In genomic region chr16:2474877-2475412, GRCh38 we compare ENCODE assay signal across 1 cellular context.
TF ChIP-seq lines count a peak whose summit lies in the region.

TSS of gene TBC1D24 (plus strand) at chr16:2475127. CDS start at chr16:2496149, 21,022 bp downstream.

TF ChIP-seq in K562, 482 proteins besides CTCF, POLR2A, EP300 and RAD21 (continued from another document and continues in another):
- TF ChIP-seq UBTF (IDR thresholded peaks at IDR 0.05; ENCODE audit: borderline replicate concordance in 1 of 2, low read depth in 2 of 2, low read length in 2 of 2) = peak in 1 of 2 experiments; percentile 7; a peak in 1 of 4 replicates
- TF ChIP-seq BHLHE40 (IDR thresholded peaks at IDR 0.05; ENCODE audit: low read length) = peak; percentile 79
- peak; percentile 71; the same call in 1 of the 2 replicates for TF ChIP-seq GABPA (tag; conservative IDR thresholded peaks at IDR 0.05; ENCODE audit: low read depth)
- no peak for TF ChIP-seq BRF2 (IDR thresholded peaks at IDR 0.05; ENCODE audit: borderline replicate concordance, insufficient read depth, insufficient read length)
- no peak for TF ChIP-seq ARID3B (CRISPR knock-in tag; IDR thresholded peaks at IDR 0.05; ENCODE audit: borderline replicate concordance)
- peak; percentile 3 for TF ChIP-seq CCNT2 (IDR thresholded peaks at IDR 0.05; ENCODE audit: borderline replicate concordance, extremely low read depth, insufficient read length, low read depth, low read length)
- TF ChIP-seq HDAC1 (IDR thresholded peaks at IDR 0.05) = no peak
- TF ChIP-seq MNT (conservative IDR thresholded peaks at IDR 0.05) = no peak; a peak in 1 of 4 replicates
- no peak for TF ChIP-seq ZSCAN29 (IDR thresholded peaks at IDR 0.05)
- TF ChIP-seq TCF3 (CRISPR knock-in tag; IDR thresholded peaks at IDR 0.05) = no peak
- no peak for TF ChIP-seq ZNF75A (CRISPR knock-in tag; IDR thresholded peaks at IDR 0.05)
- 0 out of 2 replicates have a peak, but pooled peaks have one; percentile 73 for TF ChIP-seq ZBTB7A (IDR thresholded peaks at IDR 0.05; ENCODE audit: borderline replicate concordance, control insufficient read depth, low read depth, low read length)
- no peak for TF ChIP-seq USF2 (CRISPR knock-in tag; IDR thresholded peaks at IDR 0.05)
- TF ChIP-seq SREBF1 (IDR thresholded peaks at IDR 0.05; ENCODE audit: borderline replicate concordance, low read depth, low read length) = no peak
- TF ChIP-seq ZNF121 (CRISPR knock-in tag; conservative IDR thresholded peaks at IDR 0.05) = no peak
- peak; percentile 72 for TF ChIP-seq HMGN3 (IDR thresholded peaks at IDR 0.05; ENCODE audit: borderline replicate concordance, extremely low read depth, insufficient read length, low read depth, low read length)
- TF ChIP-seq ZNF785 (CRISPR knock-in tag; IDR thresholded peaks at IDR 0.05) = no peak
- TF ChIP-seq NR2C2 (CRISPR knock-in tag; IDR thresholded peaks at IDR 0.05) = no peak
- no peak for TF ChIP-seq NR2C2 (tag; IDR thresholded peaks at IDR 0.05)
- no peak for TF ChIP-seq SRSF7 (optimal IDR thresholded peaks at IDR 0.05; ENCODE audit: low read depth, low read length)
- TF ChIP-seq SOX6 (IDR thresholded peaks at IDR 0.05) = no peak
- TF ChIP-seq CGGBP1 (CRISPR knock-in tag; IDR thresholded peaks at IDR 0.05) = no peak
- TF ChIP-seq E4F1 (CRISPR knock-in tag; IDR thresholded peaks at IDR 0.05; ENCODE audit: borderline replicate concordance) = no peak
- TF ChIP-seq MBD2 (IDR thresholded peaks at IDR 0.05; ENCODE audit: borderline replicate concordance, low read depth) = peak; percentile 29; the same call in 1 of the 2 replicates
- TF ChIP-seq SMARCA4 (IDR thresholded peaks at IDR 0.05) = no peak
- TF ChIP-seq SRF (CRISPR knock-in tag; IDR thresholded peaks at IDR 0.05) = no peak
- no peak for TF ChIP-seq GTF2B (IDR thresholded peaks at IDR 0.05; ENCODE audit: extremely low read depth, insufficient read length)
- TF ChIP-seq HOXB6 (CRISPR knock-in tag; IDR thresholded peaks at IDR 0.05; ENCODE audit: borderline replicate concordance) = no peak
- no peak for TF ChIP-seq ZKSCAN3 (CRISPR knock-in tag; IDR thresholded peaks at IDR 0.05)
- no peak for TF ChIP-seq DMBX1 (CRISPR knock-in tag; IDR thresholded peaks at IDR 0.05; ENCODE audit: borderline replicate concordance)
- peak; percentile 88 to 89 for TF ChIP-seq NRF1 (conservative IDR thresholded peaks at IDR 0.05 in 1 of 2, IDR thresholded peaks at IDR 0.05 in 1 of 2)
- no peak for TF ChIP-seq CREB3 (tag; conservative IDR thresholded peaks at IDR 0.05; ENCODE audit: low read depth)
- TF ChIP-seq ZNF76 (CRISPR knock-in tag; IDR thresholded peaks at IDR 0.05; ENCODE audit: borderline replicate concordance) = no peak
- no peak for TF ChIP-seq CHD2 (IDR thresholded peaks at IDR 0.05; ENCODE audit: low read depth, low read length)
- TF ChIP-seq VEZF1 (CRISPR knock-in tag; IDR thresholded peaks at IDR 0.05) = peak; percentile 92
- TF ChIP-seq CXXC5 (CRISPR knock-in tag; IDR thresholded peaks at IDR 0.05) = peak; percentile 24; the same call in 1 of the 2 replicates
- no peak for TF ChIP-seq ZNF133 (CRISPR knock-in tag; IDR thresholded peaks at IDR 0.05)
- no peak for TF ChIP-seq TAL1 (IDR thresholded peaks at IDR 0.05)
- no peak for TF ChIP-seq C11orf30 (IDR thresholded peaks at IDR 0.05; ENCODE audit: low read depth)
